14 cellular contexts compared by ENCODE assay signal in the genomic region with DNA sequence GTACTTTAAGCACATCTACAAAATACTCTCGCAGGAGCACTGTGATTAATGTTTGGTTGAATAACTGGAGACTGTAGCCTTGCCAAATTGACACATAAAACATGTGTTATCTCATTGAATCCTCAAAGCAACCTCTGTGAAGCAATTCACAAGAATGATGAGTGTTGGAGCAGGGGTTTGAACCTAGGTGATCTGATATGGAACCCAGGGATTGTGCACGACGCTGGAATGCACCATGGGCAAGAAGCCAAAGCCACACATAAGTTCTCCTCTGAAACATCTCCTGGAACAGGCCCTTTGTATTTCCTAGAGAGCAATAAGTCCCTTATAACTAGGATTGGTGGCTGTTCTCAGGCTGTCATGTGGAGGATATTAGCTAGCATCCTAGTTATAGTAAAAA.
A peak's percentile ranks its signal among the peaks of the same experiment; 100 is the strongest.
DNase-seq lines count a peak whose midpoint lies in the region; ATAC-seq and TF ChIP-seq lines count a peak whose summit lies in the region.
"Had no signal": no experiment of that assay in that cellular context is flagged by ENCODE, and none has a peak within 500 bp of the region (broad histone marks: within the 10 kb centered on the region; RNA-seq: fewer than 3 reads in every experiment).

No MANE protein-coding gene starts in this region.

- no peaks in the 10 kb centered on the region for H3K36me3 ChIP-seq in MG63
- H3K36me3 ChIP-seq: gastrocnemius medialis had no signal

- ATAC-seq in GM19397 (IDR thresholded peaks at IDR 0.05; ENCODE audit: unreplicated experiment), result no peak
- ATAC-seq: activated naive CD8-positive, alpha-beta T cell treated with anti-CD3 and anti-CD28 coated beads, Interleukin-2, amount 50 U/mL, for 24 hours; gastrocnemius medialis; mucosa of descending colon; Right ventricle myocardium inferior had no signal

- DNase-seq in EH (ENCODE audit: low read depth) (peak; percentile 88), MG63 (peak; percentile 39), cardiac fibroblast (ENCODE audit: low read depth in 2 of 2) (peak; percentile 46 to 76), non-pigmented ciliary epithelial cell (ENCODE audit: low read depth) (peak; percentile 81), cerebellar cortex (ENCODE audit: low spot score) (no peak)
- DNase-seq in effector CD8-positive, alpha-beta T cell (lab: John Stamatoyannopoulos, UW), result no peak
- no peak for DNase-seq in stimulated activated CD8-positive, alpha-beta memory T cell treated with anti-CD3 and anti-CD28 coated beads, Interleukin-4, amount 100 ng/mL, for 48 hours
- DNase-seq: activated naive CD8-positive, alpha-beta T cell treated with anti-CD3 and anti-CD28 coated beads, Interleukin-2, amount 50 U/mL, for 24 hours; gastrocnemius medialis; H9; mucosa of descending colon; NCI-H187 had no signal

- TF ChIP-seq CTCF in cardiac fibroblast (IDR thresholded peaks at IDR 0.05; ENCODE audit: low read depth, low read length), result no peak

- H3K9me3 ChIP-seq in MG63, result no peaks in the 10 kb centered on the region
- H3K9me3 ChIP-seq: gastrocnemius medialis, mucosa of descending colon had no signal

- no peak overlapping the region for H3K4me3 ChIP-seq in MG63
- no peak overlapping the region for H3K4me3 ChIP-seq in cardiac fibroblast (replicated peaks in 1 of 2; ENCODE audit: low read depth in 2 of 2, low read length in 2 of 2)
- H3K4me3 ChIP-seq: gastrocnemius medialis, mucosa of descending colon had no signal

- no peaks in the 10 kb centered on the region for H3K27me3 ChIP-seq in MG63
- H3K27me3 ChIP-seq: gastrocnemius medialis had no signal

Comparison
In these comparisons a context has a peak if more than half of its experiments do, and no peak if none do; other contexts are left out.
1. DNase-seq: peak in EH (single experiment), MG63 (single experiment), cardiac fibroblast (2 of 2) and non-pigmented ciliary epithelial cell (single experiment); none in effector CD8-positive, alpha-beta T cell (single experiment), stimulated activated CD8-positive, alpha-beta memory T cell treated with anti-CD3 and anti-CD28 coated beads, Interleukin-4, amount 100 ng/mL, for 48 hours (single experiment) and cerebellar cortex (single experiment).